In genomic region chr11:75325713-75326438, GRCh38 we compare ENCODE assay signal across 8 cellular contexts. TPM values are rescaled to one million over a fixed set of nuclear protein-coding genes. Genes with fewer than 3 reads are reported as not detected.
DNase-seq lines count a peak whose midpoint lies in the region; ATAC-seq and TF ChIP-seq lines count a peak whose summit lies in the region.

No MANE protein-coding gene starts in this region.

- peak in 1 of 3 donors; percentile 63 for DNase-seq in CD4-positive, CD25-positive, alpha-beta regulatory T cell
- peak; percentile 80 for DNase-seq in RWPE2 (ENCODE audit: low spot score)
- peak; percentile 56 to 85 (median 74) for DNase-seq in body of pancreas
- peak in 2 of 3 donors; percentile 54 to 81 for DNase-seq in mucosa of descending colon
- peak; percentile 68 for DNase-seq in stromal cell of bone marrow (ENCODE audit: low read depth)
- DNase-seq in NCI-H1105 (lab: John Stamatoyannopoulos, UW), result no peak
- no peak for DNase-seq in NCI-H2029 (lab: John Stamatoyannopoulos, UW)
- DNase-seq in KBM-7, result no peak

- peak; percentile 17 to 31 for ATAC-seq in CD4-positive, CD25-positive, alpha-beta regulatory T cell (ENCODE audit: low read depth in 2 of 2)
- ATAC-seq in RWPE2 (ENCODE audit: low read depth), result peak; percentile 95
- peak; percentile 39 for ATAC-seq in body of pancreas
- peak; percentile 43 for ATAC-seq in mucosa of descending colon

- peaks cover 31% of the 10 kb centered on the region for H3K4me1 ChIP-seq in CD4-positive, CD25-positive, alpha-beta regulatory T cell (ENCODE audit: control insufficient read depth, insufficient read depth, low read length, poor library complexity, severe bottlenecking)
- H3K4me1 ChIP-seq in RWPE2 (ENCODE audit: insufficient read depth, poor library complexity, severe bottlenecking) (peaks cover 10% of the 10 kb centered on the region), body of pancreas (peaks cover 81% of the 10 kb centered on the region), mucosa of descending colon (ENCODE audit: low read depth) (peaks cover 55% of the 10 kb centered on the region)

- in situ Hi-C loops in KBM-7 (cut with MboI; ENCODE audit: low pct_unique_long_range_greater_than_20kb, low sequenced_read_pairs), result no loop called here

- no peak overlapping the region for H3K27ac ChIP-seq in CD4-positive, CD25-positive, alpha-beta regulatory T cell (ENCODE audit: insufficient read depth, low read length, poor library complexity, severe bottlenecking)
- peak overlapping the region; percentile 51 for H3K27ac ChIP-seq in RWPE2 (ENCODE audit: poor library complexity, severe bottlenecking)
- peak overlapping the region; percentile 35 to 75 (median 54) for H3K27ac ChIP-seq in body of pancreas

- peak overlapping the region in 1 of 4 donors; percentile 22 for H3K4me3 Mint-ChIP-seq in CD4-positive, CD25-positive, alpha-beta regulatory T cell

- no peak for TF ChIP-seq POLR2A in body of pancreas (IDR thresholded peaks at IDR 0.05)

- intact Hi-C loops in body of pancreas (cut with DNase I), result no loop called here
- intact Hi-C loops in mucosa of descending colon (cut with DNase I, micrococcal nuclease), result loop anchor here (5.0 to 10.0 kb wide), 2 partner anchors 56 to 59 kb away; no protein-coding TSS in a partner anchor

- peaks cover 3% of the 10 kb centered on the region for H3K36me3 ChIP-seq in CD4-positive, CD25-positive, alpha-beta regulatory T cell (ENCODE audit: control insufficient read depth, insufficient read depth, low read length)
- H3K36me3 ChIP-seq in RWPE2 (ENCODE audit: low read depth), result no peaks in the 10 kb centered on the region
- H3K36me3 ChIP-seq in body of pancreas (replicated peaks in 1 of 2; ENCODE audit: insufficient read depth in 1 of 2, low read depth in 2 of 2), result no peaks in the 10 kb centered on the region
- no peaks in the 10 kb centered on the region for H3K36me3 ChIP-seq in mucosa of descending colon (ENCODE audit: low read depth)

- H3K9me3 ChIP-seq in CD4-positive, CD25-positive, alpha-beta regulatory T cell (ENCODE audit: control insufficient read depth in 2 of 2, low read length in 2 of 2), result no peaks in the 10 kb centered on the region
- H3K9me3 ChIP-seq in RWPE2 (ENCODE audit: severe bottlenecking) (no peaks in the 10 kb centered on the region), body of pancreas (no peaks in the 10 kb centered on the region), mucosa of descending colon (no peaks in the 10 kb centered on the region)

- H3K9me3 Mint-ChIP-seq in CD4-positive, CD25-positive, alpha-beta regulatory T cell, result no peaks in the 10 kb centered on the region

- H3K27me3 Mint-ChIP-seq in CD4-positive, CD25-positive, alpha-beta regulatory T cell, result no peaks in the 10 kb centered on the region

- no peaks in the 10 kb centered on the region for H3K27me3 ChIP-seq in CD4-positive, CD25-positive, alpha-beta regulatory T cell (ENCODE audit: control insufficient read depth, insufficient read depth, low read length)
- H3K27me3 ChIP-seq in RWPE2 (ENCODE audit: insufficient read depth, poor library complexity, severe bottlenecking), result no peaks in the 10 kb centered on the region
- H3K27me3 ChIP-seq in body of pancreas, result no peaks in the 10 kb centered on the region

- H3K4me3 ChIP-seq in CD4-positive, CD25-positive, alpha-beta regulatory T cell (ENCODE audit: low read depth, low read length), result no peak overlapping the region
- H3K4me3 ChIP-seq in RWPE2 (ENCODE audit: severe bottlenecking) (no peak overlapping the region), body of pancreas (no peak overlapping the region), mucosa of descending colon (no peak overlapping the region)

- WGBS in body of pancreas, 2 donors, result 45 to 59% methylated on average over 7 to 10 of the region's 10 CpGs

- peaks cover 14% of the 10 kb centered on the region for H3K36me3 Mint-ChIP-seq in CD4-positive, CD25-positive, alpha-beta regulatory T cell

- peak overlapping the region in 2 of 3 donors; percentile 41 to 73 for H3K27ac Mint-ChIP-seq in CD4-positive, CD25-positive, alpha-beta regulatory T cell

- H3K4me1 Mint-ChIP-seq in CD4-positive, CD25-positive, alpha-beta regulatory T cell, result peaks cover 13 to 60% (median 35%) of the 10 kb centered on the region in 4 donors

- no peak for TF ChIP-seq CTCF in RWPE2 (IDR thresholded peaks at IDR 0.05; ENCODE audit: poor library complexity, severe bottlenecking)
- TF ChIP-seq CTCF in body of pancreas (IDR thresholded peaks at IDR 0.05), result no peak
- no peak for TF ChIP-seq CTCF in mucosa of descending colon (IDR thresholded peaks at IDR 0.05)

RNA-seq across cellular contexts. Expression of gene ARRB1, which starts 25.6 kb away (rescaled TPM):
- total RNA-seq in CD4-positive, CD25-positive, alpha-beta regulatory T cell, result 36.1 TPM
- 1 to 10 TPM; 5.1 to 8.0 (median 5.8) TPM for polyA plus RNA-seq in CD4-positive, CD25-positive, alpha-beta regulatory T cell
- total RNA-seq in body of pancreas (10 to 100 TPM; 41.0 to 54.1 TPM), mucosa of descending colon (100 to 1,000 TPM in 2 of 3 donors, 10 to 100 TPM in 1; 76.7 to 128 (median 121) TPM)

Comparison
In these comparisons a context has a peak if more than half of its experiments do, and no peak if none do; other contexts are left out.
1. ATAC-seq: peak in every context shown above with its lines; median percentile 95 in RWPE2; 43 in mucosa of descending colon; 39 in body of pancreas; 24 in CD4-positive, CD25-positive, alpha-beta regulatory T cell.
2. DNase-seq: peak in RWPE2 (single experiment), body of pancreas (4 of 4), mucosa of descending colon (2 of 3) and stromal cell of bone marrow (single experiment); none in NCI-H1105 (single experiment), NCI-H2029 (single experiment) and KBM-7 (single experiment).